Comparison of ENCODE assay signal across 1 cellular context in the genomic region with DNA sequence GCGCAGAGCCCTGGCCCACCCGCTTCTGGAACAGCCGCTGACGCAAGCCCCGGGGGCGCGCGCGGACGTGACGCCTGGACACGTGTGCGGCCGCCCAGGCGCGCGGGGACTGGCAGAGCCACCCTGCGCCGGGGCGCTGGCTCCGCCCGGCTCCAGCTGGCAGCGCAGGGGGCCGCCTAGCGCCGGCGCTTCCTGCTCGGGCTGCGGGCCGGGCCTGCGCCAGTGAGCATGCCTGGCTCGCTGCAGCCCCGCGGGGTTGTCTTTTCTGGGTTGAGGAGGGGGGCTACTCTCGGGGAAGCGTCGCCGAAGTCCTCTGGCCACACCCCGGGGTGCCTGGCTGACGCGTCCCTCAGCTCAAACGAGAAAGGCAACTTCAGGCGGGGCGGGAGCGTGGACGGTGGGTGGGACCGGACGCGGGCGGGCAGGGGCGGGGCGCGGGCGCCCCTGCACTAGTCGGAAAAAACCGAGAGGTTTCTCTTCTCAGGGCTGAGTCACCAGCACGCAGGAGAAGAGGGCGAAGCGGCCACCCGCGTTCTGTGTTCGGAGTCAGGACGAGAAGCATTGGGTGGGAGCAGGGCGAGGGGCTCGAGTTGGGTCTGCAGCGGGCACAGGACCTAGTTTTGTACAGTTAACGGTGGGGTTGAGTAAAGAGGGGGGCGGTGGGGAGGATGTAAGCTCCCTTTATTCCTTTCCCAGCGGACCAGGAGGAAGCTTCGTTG.
TF ChIP-seq lines count a peak whose summit lies in the region.

A gene with protein sequence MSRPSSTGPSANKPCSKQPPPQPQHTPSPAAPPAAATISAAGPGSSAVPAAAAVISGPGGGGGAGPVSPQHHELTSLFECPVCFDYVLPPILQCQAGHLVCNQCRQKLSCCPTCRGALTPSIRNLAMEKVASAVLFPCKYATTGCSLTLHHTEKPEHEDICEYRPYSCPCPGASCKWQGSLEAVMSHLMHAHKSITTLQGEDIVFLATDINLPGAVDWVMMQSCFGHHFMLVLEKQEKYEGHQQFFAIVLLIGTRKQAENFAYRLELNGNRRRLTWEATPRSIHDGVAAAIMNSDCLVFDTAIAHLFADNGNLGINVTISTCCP (minus strand): TSS at position 48 of the 719 bp plus-strand sequence. CDS start 320 bp downstream, outside the sequence.

TF ChIP-seq in HepG2, 621 proteins besides CTCF, POLR2A, EP300 and RAD21 (continued from another document and continues in another):
- TF ChIP-seq, protein P1, sequence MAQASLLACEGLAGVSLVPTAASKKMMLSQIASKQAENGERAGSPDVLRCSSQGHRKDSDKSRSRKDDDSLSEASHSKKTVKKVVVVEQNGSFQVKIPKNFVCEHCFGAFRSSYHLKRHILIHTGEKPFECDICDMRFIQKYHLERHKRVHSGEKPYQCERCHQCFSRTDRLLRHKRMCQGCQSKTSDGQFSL (CRISPR knock-in tag; IDR thresholded peaks at IDR 0.05), result no peak
- TF ChIP-seq ZNF562 (CRISPR knock-in tag; IDR thresholded peaks at IDR 0.05; ENCODE audit: borderline replicate concordance) (peak; percentile 36; the same call in 1 of the 2 replicates), ZNF781 (CRISPR knock-in tag; IDR thresholded peaks at IDR 0.05; ENCODE audit: borderline replicate concordance, not compliant biosample characterization) (peak; percentile 71), IRF2 (CRISPR knock-in tag; IDR thresholded peaks at IDR 0.05) (0 out of 2 replicates have a peak, but pooled peaks have one; percentile 13), ERF (CRISPR knock-in tag; IDR thresholded peaks at IDR 0.05) (peak; percentile 78), U2AF1 (optimal IDR thresholded peaks at IDR 0.05; ENCODE audit: low read depth, low read length) (no peak), PHF20 (CRISPR knock-in tag; IDR thresholded peaks at IDR 0.05) (no peak; the same call in 1 of the 2 replicates), ZC3H4 (CRISPR knock-in tag; IDR thresholded peaks at IDR 0.05; ENCODE audit: borderline replicate concordance) (no peak), ZMYM3 (CRISPR knock-in tag; IDR thresholded peaks at IDR 0.05) (peak; percentile 96), GLI4 (CRISPR knock-in tag; IDR thresholded peaks at IDR 0.05; ENCODE audit: borderline replicate concordance) (no peak), TAF15 (IDR thresholded peaks at IDR 0.05; ENCODE audit: low read depth, low read length, poor library complexity, severe bottlenecking) (peak; percentile 67), ZNF337 (CRISPR knock-in tag; IDR thresholded peaks at IDR 0.05; ENCODE audit: borderline replicate concordance, low read depth) (peak; percentile 87; the same call in 1 of the 2 replicates), ATF7-NPFF (CRISPR knock-in tag; IDR thresholded peaks at IDR 0.05; ENCODE audit: low read depth) (peak; percentile 79), CHD2 (IDR thresholded peaks at IDR 0.05; ENCODE audit: low read depth, low read length) (no peak), ZNF782 (CRISPR knock-in tag; IDR thresholded peaks at IDR 0.05; ENCODE audit: borderline replicate concordance) (peak; percentile 85; the same call in 1 of the 2 replicates), SMYD3 (CRISPR knock-in tag; IDR thresholded peaks at IDR 0.05) (no peak), KLF15 (CRISPR knock-in tag; IDR thresholded peaks at IDR 0.05; ENCODE audit: borderline replicate concordance) (no peak; the same call in 1 of the 2 replicates), HNRNPL (IDR thresholded peaks at IDR 0.05; ENCODE audit: low read depth, low read length) (no peak), YEATS2 (CRISPR knock-in tag; IDR thresholded peaks at IDR 0.05; ENCODE audit: borderline replicate concordance) (0 out of 2 replicates have a peak, but pooled peaks have one; percentile 46), ZSCAN30 (CRISPR knock-in tag; IDR thresholded peaks at IDR 0.05) (no peak), ZNF547 (CRISPR knock-in tag; IDR thresholded peaks at IDR 0.05) (0 out of 2 replicates have a peak, but pooled peaks have one; percentile 49), ZNF746 (CRISPR knock-in tag; IDR thresholded peaks at IDR 0.05) (peak; percentile 83; the same call in 1 of the 2 replicates), ZNF354B (CRISPR knock-in tag; IDR thresholded peaks at IDR 0.05) (no peak)
- TF ChIP-seq, protein P2, sequence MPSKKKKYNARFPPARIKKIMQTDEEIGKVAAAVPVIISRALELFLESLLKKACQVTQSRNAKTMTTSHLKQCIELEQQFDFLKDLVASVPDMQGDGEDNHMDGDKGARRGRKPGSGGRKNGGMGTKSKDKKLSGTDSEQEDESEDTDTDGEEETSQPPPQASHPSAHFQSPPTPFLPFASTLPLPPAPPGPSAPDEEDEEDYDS (CRISPR knock-in tag; IDR thresholded peaks at IDR 0.05), result peak; percentile 57; the same call in 1 of the 2 replicates
- TF ChIP-seq, protein P3, sequence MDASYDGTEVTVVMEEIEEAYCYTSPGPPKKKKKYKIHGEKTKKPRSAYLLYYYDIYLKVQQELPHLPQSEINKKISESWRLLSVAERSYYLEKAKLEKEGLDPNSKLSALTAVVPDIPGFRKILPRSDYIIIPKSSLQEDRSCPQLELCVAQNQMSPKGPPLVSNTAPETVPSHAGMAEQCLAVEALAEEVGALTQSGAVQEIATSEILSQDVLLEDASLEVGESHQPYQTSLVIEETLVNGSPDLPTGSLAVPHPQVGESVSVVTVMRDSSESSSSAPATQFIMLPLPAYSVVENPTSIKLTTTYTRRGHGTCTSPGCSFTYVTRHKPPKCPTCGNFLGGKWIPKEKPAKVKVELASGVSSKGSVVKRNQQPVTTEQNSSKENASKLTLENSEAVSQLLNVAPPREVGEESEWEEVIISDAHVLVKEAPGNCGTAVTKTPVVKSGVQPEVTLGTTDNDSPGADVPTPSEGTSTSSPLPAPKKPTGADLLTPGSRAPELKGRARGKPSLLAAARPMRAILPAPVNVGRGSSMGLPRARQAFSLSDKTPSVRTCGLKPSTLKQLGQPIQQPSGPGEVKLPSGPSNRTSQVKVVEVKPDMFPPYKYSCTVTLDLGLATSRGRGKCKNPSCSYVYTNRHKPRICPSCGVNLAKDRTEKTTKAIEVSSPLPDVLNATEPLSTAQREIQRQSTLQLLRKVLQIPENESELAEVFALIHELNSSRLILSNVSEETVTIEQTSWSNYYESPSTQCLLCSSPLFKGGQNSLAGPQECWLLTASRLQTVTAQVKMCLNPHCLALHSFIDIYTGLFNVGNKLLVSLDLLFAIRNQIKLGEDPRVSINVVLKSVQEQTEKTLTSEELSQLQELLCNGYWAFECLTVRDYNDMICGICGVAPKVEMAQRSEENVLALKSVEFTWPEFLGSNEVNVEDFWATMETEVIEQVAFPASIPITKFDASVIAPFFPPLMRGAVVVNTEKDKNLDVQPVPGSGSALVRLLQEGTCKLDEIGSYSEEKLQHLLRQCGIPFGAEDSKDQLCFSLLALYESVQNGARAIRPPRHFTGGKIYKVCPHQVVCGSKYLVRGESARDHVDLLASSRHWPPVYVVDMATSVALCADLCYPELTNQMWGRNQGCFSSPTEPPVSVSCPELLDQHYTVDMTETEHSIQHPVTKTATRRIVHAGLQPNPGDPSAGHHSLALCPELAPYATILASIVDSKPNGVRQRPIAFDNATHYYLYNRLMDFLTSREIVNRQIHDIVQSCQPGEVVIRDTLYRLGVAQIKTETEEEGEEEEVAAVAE (CRISPR knock-in tag; IDR thresholded peaks at IDR 0.05; ENCODE audit: borderline replicate concordance), result peak; percentile 44; the same call in 1 of the 2 replicates
- TF ChIP-seq, protein P4, sequence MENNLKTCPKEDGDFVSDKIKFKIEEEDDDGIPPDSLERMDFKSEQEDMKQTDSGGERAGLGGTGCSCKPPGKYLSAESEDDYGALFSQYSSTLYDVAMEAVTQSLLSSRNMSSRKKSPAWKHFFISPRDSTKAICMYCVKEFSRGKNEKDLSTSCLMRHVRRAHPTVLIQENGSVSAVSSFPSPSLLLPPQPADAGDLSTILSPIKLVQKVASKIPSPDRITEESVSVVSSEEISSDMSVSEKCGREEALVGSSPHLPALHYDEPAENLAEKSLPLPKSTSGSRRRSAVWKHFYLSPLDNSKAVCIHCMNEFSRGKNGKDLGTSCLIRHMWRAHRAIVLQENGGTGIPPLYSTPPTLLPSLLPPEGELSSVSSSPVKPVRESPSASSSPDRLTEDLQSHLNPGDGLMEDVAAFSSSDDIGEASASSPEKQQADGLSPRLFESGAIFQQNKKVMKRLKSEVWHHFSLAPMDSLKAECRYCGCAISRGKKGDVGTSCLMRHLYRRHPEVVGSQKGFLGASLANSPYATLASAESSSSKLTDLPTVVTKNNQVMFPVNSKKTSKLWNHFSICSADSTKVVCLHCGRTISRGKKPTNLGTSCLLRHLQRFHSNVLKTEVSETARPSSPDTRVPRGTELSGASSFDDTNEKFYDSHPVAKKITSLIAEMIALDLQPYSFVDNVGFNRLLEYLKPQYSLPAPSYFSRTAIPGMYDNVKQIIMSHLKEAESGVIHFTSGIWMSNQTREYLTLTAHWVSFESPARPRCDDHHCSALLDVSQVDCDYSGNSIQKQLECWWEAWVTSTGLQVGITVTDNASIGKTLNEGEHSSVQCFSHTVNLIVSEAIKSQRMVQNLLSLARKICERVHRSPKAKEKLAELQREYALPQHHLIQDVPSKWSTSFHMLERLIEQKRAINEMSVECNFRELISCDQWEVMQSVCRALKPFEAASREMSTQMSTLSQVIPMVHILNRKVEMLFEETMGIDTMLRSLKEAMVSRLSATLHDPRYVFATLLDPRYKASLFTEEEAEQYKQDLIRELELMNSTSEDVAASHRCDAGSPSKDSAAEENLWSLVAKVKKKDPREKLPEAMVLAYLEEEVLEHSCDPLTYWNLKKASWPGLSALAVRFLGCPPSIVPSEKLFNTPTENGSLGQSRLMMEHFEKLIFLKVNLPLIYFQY (CRISPR knock-in tag; IDR thresholded peaks at IDR 0.05; ENCODE audit: borderline replicate concordance), result peak; percentile 70; the same call in 1 of the 2 replicates
- TF ChIP-seq, protein P5, sequence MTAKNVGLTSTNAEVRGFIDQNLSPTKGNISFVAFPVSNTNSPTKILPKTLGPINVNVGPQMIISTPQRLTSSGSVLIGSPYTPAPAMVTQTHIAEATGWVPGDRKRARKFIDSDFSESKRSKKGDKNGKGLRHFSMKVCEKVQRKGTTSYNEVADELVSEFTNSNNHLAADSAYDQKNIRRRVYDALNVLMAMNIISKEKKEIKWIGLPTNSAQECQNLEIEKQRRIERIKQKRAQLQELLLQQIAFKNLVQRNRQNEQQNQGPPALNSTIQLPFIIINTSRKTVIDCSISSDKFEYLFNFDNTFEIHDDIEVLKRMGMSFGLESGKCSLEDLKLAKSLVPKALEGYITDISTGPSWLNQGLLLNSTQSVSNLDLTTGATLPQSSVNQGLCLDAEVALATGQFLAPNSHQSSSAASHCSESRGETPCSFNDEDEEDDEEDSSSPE (CRISPR knock-in tag; IDR thresholded peaks at IDR 0.05), result peak; percentile 28; the same call in 1 of the 2 replicates
- TF ChIP-seq, protein P6, sequence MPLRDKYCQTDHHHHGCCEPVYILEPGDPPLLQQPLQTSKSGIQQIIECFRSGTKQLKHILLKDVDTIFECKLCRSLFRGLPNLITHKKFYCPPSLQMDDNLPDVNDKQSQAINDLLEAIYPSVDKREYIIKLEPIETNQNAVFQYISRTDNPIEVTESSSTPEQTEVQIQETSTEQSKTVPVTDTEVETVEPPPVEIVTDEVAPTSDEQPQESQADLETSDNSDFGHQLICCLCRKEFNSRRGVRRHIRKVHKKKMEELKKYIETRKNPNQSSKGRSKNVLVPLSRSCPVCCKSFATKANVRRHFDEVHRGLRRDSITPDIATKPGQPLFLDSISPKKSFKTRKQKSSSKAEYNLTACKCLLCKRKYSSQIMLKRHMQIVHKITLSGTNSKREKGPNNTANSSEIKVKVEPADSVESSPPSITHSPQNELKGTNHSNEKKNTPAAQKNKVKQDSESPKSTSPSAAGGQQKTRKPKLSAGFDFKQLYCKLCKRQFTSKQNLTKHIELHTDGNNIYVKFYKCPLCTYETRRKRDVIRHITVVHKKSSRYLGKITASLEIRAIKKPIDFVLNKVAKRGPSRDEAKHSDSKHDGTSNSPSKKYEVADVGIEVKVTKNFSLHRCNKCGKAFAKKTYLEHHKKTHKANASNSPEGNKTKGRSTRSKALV (CRISPR knock-in tag; IDR thresholded peaks at IDR 0.05), result no peak; the same call in 1 of the 2 replicates
- TF ChIP-seq, protein P7, sequence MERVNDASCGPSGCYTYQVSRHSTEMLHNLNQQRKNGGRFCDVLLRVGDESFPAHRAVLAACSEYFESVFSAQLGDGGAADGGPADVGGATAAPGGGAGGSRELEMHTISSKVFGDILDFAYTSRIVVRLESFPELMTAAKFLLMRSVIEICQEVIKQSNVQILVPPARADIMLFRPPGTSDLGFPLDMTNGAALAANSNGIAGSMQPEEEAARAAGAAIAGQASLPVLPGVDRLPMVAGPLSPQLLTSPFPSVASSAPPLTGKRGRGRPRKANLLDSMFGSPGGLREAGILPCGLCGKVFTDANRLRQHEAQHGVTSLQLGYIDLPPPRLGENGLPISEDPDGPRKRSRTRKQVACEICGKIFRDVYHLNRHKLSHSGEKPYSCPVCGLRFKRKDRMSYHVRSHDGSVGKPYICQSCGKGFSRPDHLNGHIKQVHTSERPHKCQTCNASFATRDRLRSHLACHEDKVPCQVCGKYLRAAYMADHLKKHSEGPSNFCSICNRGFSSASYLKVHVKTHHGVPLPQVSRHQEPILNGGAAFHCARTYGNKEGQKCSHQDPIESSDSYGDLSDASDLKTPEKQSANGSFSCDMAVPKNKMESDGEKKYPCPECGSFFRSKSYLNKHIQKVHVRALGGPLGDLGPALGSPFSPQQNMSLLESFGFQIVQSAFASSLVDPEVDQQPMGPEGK (CRISPR knock-in tag; IDR thresholded peaks at IDR 0.05), result no peak
- TF ChIP-seq, protein P8, sequence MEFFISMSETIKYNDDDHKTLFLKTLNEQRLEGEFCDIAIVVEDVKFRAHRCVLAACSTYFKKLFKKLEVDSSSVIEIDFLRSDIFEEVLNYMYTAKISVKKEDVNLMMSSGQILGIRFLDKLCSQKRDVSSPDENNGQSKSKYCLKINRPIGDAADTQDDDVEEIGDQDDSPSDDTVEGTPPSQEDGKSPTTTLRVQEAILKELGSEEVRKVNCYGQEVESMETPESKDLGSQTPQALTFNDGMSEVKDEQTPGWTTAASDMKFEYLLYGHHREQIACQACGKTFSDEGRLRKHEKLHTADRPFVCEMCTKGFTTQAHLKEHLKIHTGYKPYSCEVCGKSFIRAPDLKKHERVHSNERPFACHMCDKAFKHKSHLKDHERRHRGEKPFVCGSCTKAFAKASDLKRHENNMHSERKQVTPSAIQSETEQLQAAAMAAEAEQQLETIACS (CRISPR knock-in tag; IDR thresholded peaks at IDR 0.05), result peak; percentile 92
- TF ChIP-seq, protein P9, sequence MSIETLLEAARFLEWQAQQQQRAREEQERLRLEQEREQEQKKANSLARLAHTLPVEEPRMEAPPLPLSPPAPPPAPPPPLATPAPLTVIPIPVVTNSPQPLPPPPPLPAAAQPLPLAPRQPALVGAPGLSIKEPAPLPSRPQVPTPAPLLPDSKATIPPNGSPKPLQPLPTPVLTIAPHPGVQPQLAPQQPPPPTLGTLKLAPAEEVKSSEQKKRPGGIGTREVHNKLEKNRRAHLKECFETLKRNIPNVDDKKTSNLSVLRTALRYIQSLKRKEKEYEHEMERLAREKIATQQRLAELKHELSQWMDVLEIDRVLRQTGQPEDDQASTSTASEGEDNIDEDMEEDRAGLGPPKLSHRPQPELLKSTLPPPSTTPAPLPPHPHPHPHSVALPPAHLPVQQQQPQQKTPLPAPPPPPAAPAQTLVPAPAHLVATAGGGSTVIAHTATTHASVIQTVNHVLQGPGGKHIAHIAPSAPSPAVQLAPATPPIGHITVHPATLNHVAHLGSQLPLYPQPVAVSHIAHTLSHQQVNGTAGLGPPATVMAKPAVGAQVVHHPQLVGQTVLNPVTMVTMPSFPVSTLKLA (IDR thresholded peaks at IDR 0.05), result peak; percentile 7; the same call in 1 of the 2 replicates
